Comparison of ENCODE assay signal across 11 cellular contexts in the genomic region with DNA sequence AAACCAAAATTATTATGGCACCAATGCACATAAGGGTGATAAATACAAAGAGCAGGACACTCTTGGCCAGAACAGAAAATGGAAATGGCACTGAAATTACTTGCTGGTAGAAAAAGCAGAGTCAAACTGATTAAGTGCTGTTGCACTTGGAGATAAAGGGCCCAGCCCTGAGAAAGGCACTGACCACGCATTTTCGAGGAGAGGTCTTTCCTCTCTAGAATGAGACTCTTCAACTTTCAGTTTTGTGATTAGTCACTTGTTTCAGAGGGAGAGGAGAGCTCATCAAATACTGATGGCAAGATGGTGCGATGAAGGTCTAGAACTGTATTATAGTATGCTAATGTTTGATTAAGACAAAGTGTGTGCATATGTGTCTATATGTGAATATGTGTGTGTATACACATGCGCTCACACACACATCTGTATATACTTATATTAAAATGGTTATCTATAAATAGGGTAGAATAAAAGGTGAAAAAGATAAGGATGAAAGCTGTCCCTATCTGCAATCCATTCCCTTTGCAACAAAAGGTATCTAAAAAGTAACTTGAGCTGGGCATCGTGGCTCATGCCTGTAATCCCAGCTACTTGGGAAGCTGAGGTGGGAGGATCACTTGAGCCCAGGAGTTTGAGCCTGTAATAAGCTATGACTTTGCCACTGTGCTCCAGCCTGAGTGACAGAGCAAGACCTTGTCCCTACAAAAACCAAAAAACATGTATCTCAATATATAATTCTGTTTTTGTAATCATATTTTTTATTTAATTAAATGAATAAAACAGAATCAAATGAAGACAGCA. TPM values are rescaled to one million over a fixed set of nuclear protein-coding genes. Genes with fewer than 3 reads are reported as not detected.
A peak's percentile ranks its signal among the peaks of the same experiment; 100 is the strongest.
DNase-seq lines count a peak whose midpoint lies in the region; ATAC-seq, FAIRE-seq and TF ChIP-seq lines count a peak whose summit lies in the region.
"Had no signal": no experiment of that assay in that cellular context is flagged by ENCODE, and none has a peak within 500 bp of the region (broad histone marks: within the 10 kb centered on the region; RNA-seq: fewer than 3 reads in every experiment).

No MANE protein-coding gene starts in this region.

- H4K20me1 ChIP-seq in GM12878 (ENCODE audit: control insufficient read depth, insufficient read depth): no peaks in the 10 kb centered on the region

- BruUV-seq in GM12878 (replicated peaks; lab: Mats Ljungman, UMichigan): no TSS peak

- H3K4me1 Mint-ChIP-seq in activated CD4-positive, alpha-beta T cell treated with anti-CD3 and anti-CD28 coated beads, Interleukin-2, amount 10 ng/mL, durations not matched to agents 7 days and 5 days: peaks cover 4% of the 10 kb centered on the region
- H3K4me1 Mint-ChIP-seq in osteocyte (ENCODE audit: unreplicated experiment): peaks cover 17% of the 10 kb centered on the region
- H3K4me1 Mint-ChIP-seq in CD4-positive, alpha-beta T cell (ENCODE audit: low read depth): no peaks in the 10 kb centered on the region
- H3K4me1 Mint-ChIP-seq: activated B cell treated with CpG ODN at 0.5 μM for 24 hours had no signal

- ATAC-seq in GM21576 (IDR thresholded peaks at IDR 0.05; ENCODE audit: unreplicated experiment): peak; percentile 94
- ATAC-seq in HG03103 (IDR thresholded peaks at IDR 0.05; ENCODE audit: low read depth, unreplicated experiment): peak; percentile 79
- peak; percentile 97 for ATAC-seq in GM12878
- ATAC-seq in CD4-positive, alpha-beta T cell (ENCODE audit: poor library complexity): no peak

- H2AFZ ChIP-seq in GM12878 (ENCODE audit: control insufficient read depth, low read depth, low read length): no peak overlapping the region

- DNase-seq in activated CD4-positive, alpha-beta T cell treated with anti-CD3 and anti-CD28 coated beads, Interleukin-2, amount 10 ng/mL, durations not matched to agents 7 days and 5 days: no peak
- DNase-seq in activated CD4-positive, alpha-beta T cell treated with anti-CD3 and anti-CD28 coated beads for 4 hours: no peak
- DNase-seq in GM12878 (ENCODE audit: low read depth, low spot score) (peak; percentile 25), osteocyte (ENCODE audit: extremely low spot score, unreplicated experiment) (no peak), NCI-H524 treated with DMSO at 0.1 percent for 48 hours (lab: John Stamatoyannopoulos, UW) (no peak)
- no peak for DNase-seq in CD4-positive, alpha-beta T cell
- DNase-seq: activated B cell treated with CpG ODN at 0.5 μM for 24 hours, adrenal gland, NCI-H187 treated with DMSO at 0.1 percent for 48 hours had no signal

- H3K4me1 ChIP-seq in GM12878 (ENCODE audit: control insufficient read depth, insufficient read depth, low read length): peaks cover 8% of the 10 kb centered on the region
- H3K4me1 ChIP-seq: adrenal gland had no signal

- peak overlapping the region; percentile 44; the same call in 1 of the 2 replicates for H3K4me2 ChIP-seq in GM12878 (ENCODE audit: control insufficient read depth, insufficient read depth)

- H3K27me3 Mint-ChIP-seq in activated CD4-positive, alpha-beta T cell treated with anti-CD3 and anti-CD28 coated beads, Interleukin-2, amount 10 ng/mL, durations not matched to agents 7 days and 5 days: peaks cover 8% of the 10 kb centered on the region
- H3K27me3 Mint-ChIP-seq in osteocyte (ENCODE audit: unreplicated experiment): peaks cover 7% of the 10 kb centered on the region
- peaks cover 16% of the 10 kb centered on the region for H3K27me3 Mint-ChIP-seq in CD4-positive, alpha-beta T cell

- no peak for TF ChIP-seq CTCF in GM12878 (IDR thresholded peaks at IDR 0.05 in 2 of 3, conservative IDR thresholded peaks at IDR 0.05 in 1 of 3; ENCODE audit: control insufficient read depth in 2 of 3, extremely low read depth in 1 of 3, insufficient read depth in 1 of 3, low read depth in 3 of 3, low read length in 3 of 3)
- TF ChIP-seq CTCF in osteocyte (IDR thresholded peaks at IDR 0.05): no peak
- no peak for TF ChIP-seq CTCF in CD4-positive, alpha-beta T cell (IDR thresholded peaks at IDR 0.05)

- in situ Hi-C loops in GM12878 (cut with MboI): no loop called here

- H3K27ac ChIP-seq in GM12878 (ENCODE audit: control insufficient read depth, insufficient read depth): no peak overlapping the region
- H3K27ac ChIP-seq in CD4-positive, alpha-beta T cell (ENCODE audit: low read depth, low read length): no peak overlapping the region
- H3K27ac ChIP-seq: adrenal gland had no signal

- no peak overlapping the region for H3K4me3 Mint-ChIP-seq in activated CD4-positive, alpha-beta T cell treated with anti-CD3 and anti-CD28 coated beads, Interleukin-2, amount 10 ng/mL, durations not matched to agents 7 days and 5 days
- H3K4me3 Mint-ChIP-seq in osteocyte (ENCODE audit: unreplicated experiment): no peak overlapping the region
- no peak overlapping the region for H3K4me3 Mint-ChIP-seq in CD4-positive, alpha-beta T cell
- H3K4me3 Mint-ChIP-seq: activated B cell treated with CpG ODN at 0.5 μM for 24 hours had no signal

- H3K36me3 ChIP-seq in GM12878 (ENCODE audit: control insufficient read depth in 2 of 2, insufficient read depth in 2 of 2, low read length in 1 of 2): no peaks in the 10 kb centered on the region
- H3K36me3 ChIP-seq: adrenal gland had no signal

- TF ChIP-seq EP300 in GM12878 (IDR thresholded peaks at IDR 0.05; ENCODE audit: borderline replicate concordance in 1 of 2, control insufficient read depth in 1 of 2, low read depth in 2 of 2, low read length in 2 of 2): no peak

- RAD21 ChIA-PET in GM12878 (lab: Charles Lee; ENCODE audit: unreplicated experiment): interaction anchor here (1.0 kb wide), 1 partner anchor 268 kb away, joined by 3 read pairs; no protein-coding TSS in a partner anchor

- no peak for TF ChIP-seq RAD21 in GM12878 (IDR thresholded peaks at IDR 0.05; ENCODE audit: insufficient read depth, low read depth, low read length)

- CTCF ChIA-PET in activated CD4-positive, alpha-beta T cell treated with anti-CD3 and anti-CD28 coated beads, Interleukin-2, amount 10 ng/mL, durations not matched to agents 7 days and 5 days (lab: Charles Lee): no interaction called here
- CTCF ChIA-PET in GM12878 (lab: Yijun Ruan, JAX): no interaction called here
- CTCF ChIA-PET in CD4-positive, alpha-beta T cell (lab: Charles Lee): no interaction called here

- 31% methylated on average over 5 of the region's 5 CpGs for WGBS in GM12878 (ENCODE audit: insufficient coverage, insufficient replicate concordance, low lambda C conversion rate, missing lambda C conversion rate)

- H3K9me3 Mint-ChIP-seq in activated CD4-positive, alpha-beta T cell treated with anti-CD3 and anti-CD28 coated beads, Interleukin-2, amount 10 ng/mL, durations not matched to agents 7 days and 5 days: no peaks in the 10 kb centered on the region
- H3K9me3 Mint-ChIP-seq in osteocyte (ENCODE audit: unreplicated experiment): peaks cover 10% of the 10 kb centered on the region
- peaks cover 9% of the 10 kb centered on the region for H3K9me3 Mint-ChIP-seq in CD4-positive, alpha-beta T cell

- FAIRE-seq in GM12878 (lab: Jason Lieb, UNC): peak; percentile 47

- no peaks in the 10 kb centered on the region for H3K9me3 ChIP-seq in GM12878 (replicated peaks; ENCODE audit: control insufficient read depth, insufficient read depth, low read length)
- H3K9me3 ChIP-seq in CD4-positive, alpha-beta T cell (ENCODE audit: control insufficient read depth, low read length): no peaks in the 10 kb centered on the region
- H3K9me3 ChIP-seq: adrenal gland had no signal

- no peaks in the 10 kb centered on the region for H3K36me3 Mint-ChIP-seq in activated CD4-positive, alpha-beta T cell treated with anti-CD3 and anti-CD28 coated beads, Interleukin-2, amount 10 ng/mL, durations not matched to agents 7 days and 5 days (ENCODE audit: low read depth)
- peaks cover 2% of the 10 kb centered on the region for H3K36me3 Mint-ChIP-seq in osteocyte (ENCODE audit: unreplicated experiment)
- H3K36me3 Mint-ChIP-seq in CD4-positive, alpha-beta T cell (ENCODE audit: low read depth): no peaks in the 10 kb centered on the region

- no peak for TF ChIP-seq POLR2A in GM12878 (IDR thresholded peaks at IDR 0.05; ENCODE audit: low read depth, low read length)

- no peak overlapping the region for H3K9ac ChIP-seq in GM12878 (ENCODE audit: control insufficient read depth, insufficient read depth, low read length)

- POLR2A ChIA-PET in activated CD4-positive, alpha-beta T cell treated with anti-CD3 and anti-CD28 coated beads, Interleukin-2, amount 10 ng/mL, durations not matched to agents 7 days and 5 days (lab: Charles Lee): no interaction called here
- POLR2A ChIA-PET in GM12878 (lab: Charles Lee): interaction anchor here (0.6 kb wide), 1 partner anchor 24 kb away, joined by 4 read pairs; no protein-coding TSS in a partner anchor
- POLR2A ChIA-PET in CD4-positive, alpha-beta T cell (lab: Charles Lee): no interaction called here

- peak overlapping the region; percentile 54 for H3K27ac Mint-ChIP-seq in activated CD4-positive, alpha-beta T cell treated with anti-CD3 and anti-CD28 coated beads, Interleukin-2, amount 10 ng/mL, durations not matched to agents 7 days and 5 days
- no peak overlapping the region for H3K27ac Mint-ChIP-seq in osteocyte (ENCODE audit: unreplicated experiment)
- H3K27ac Mint-ChIP-seq in CD4-positive, alpha-beta T cell: no peak overlapping the region
- H3K27ac Mint-ChIP-seq: activated B cell treated with CpG ODN at 0.5 μM for 24 hours had no signal

- SMC1A ChIA-PET in GM12878 (lab: Charles Lee; ENCODE audit: uncharacterized antibody, unreplicated experiment): interaction anchor here (0.6 to 3.3 kb wide), 7 partner anchors 9 to 322 kb away, joined by 3 to 9 read pairs (median 3); no protein-coding TSS in a partner anchor

- H3K4me3 ChIP-seq in GM12878: no peak overlapping the region
- H3K4me3 ChIP-seq: adrenal gland had no signal

- H3K79me2 ChIP-seq in GM12878 (ENCODE audit: control insufficient read depth, insufficient read depth, low read length): no peaks in the 10 kb centered on the region

- intact Hi-C loops in GM12878 (cut with micrococcal nuclease; ENCODE audit: unreplicated experiment): no loop called here
- intact Hi-C loops in CD4-positive, alpha-beta T cell (cut with DNase I, micrococcal nuclease): no loop called here

- no peaks in the 10 kb centered on the region; a peak in 1 of 4 replicates for H3K27me3 ChIP-seq in GM12878 (replicated peaks in 1 of 2; ENCODE audit: control insufficient read depth in 2 of 2, insufficient read depth in 2 of 2, low read length in 1 of 2)
- H3K27me3 ChIP-seq in CD4-positive, alpha-beta T cell (ENCODE audit: control insufficient read depth, insufficient read depth, low read length): no peaks in the 10 kb centered on the region
- H3K27me3 ChIP-seq: adrenal gland had no signal

RNA-seq across cellular contexts. Expression of gene ZDBF2, which starts 48.8 kb away (rescaled TPM):
- 10 to 100 TPM in 1 of 2 experiments, 1 to 10 TPM in 1; 9.7 to 12.4 TPM for total RNA-seq in activated CD4-positive, alpha-beta T cell treated with anti-CD3 and anti-CD28 coated beads, Interleukin-2, amount 10 ng/mL, durations not matched to agents 7 days and 5 days
- 215 and 218 TPM in 2 replicates for total RNA-seq in GM12878 (2013; cell fraction: nucleolus; rRNA removed)
- total RNA-seq in GM12878 (2014; rRNA removed) (4.6 and 6.5 TPM in 2 replicates), GM12878 (2014; rRNA removed; fragmentation: Illumina TruSeq; extraction: Trizol) (7.7 and 7.8 TPM in 2 replicates), GM12878 (2021) (5.9 and 7.3 TPM in 2 replicates), osteocyte (24.5 and 28.8 TPM in 2 replicates)
- 5.3 TPM for polyA plus RNA-seq in GM12878 (2011; ENCODE audit: low read depth)
- polyA plus RNA-seq in GM12878 (2011; rRNA removed) (21.1 and 35.2 TPM in 2 replicates), GM12878 (2014; fragmentation: Illumina TruSeq; extraction: Trizol) (5.2 and 5.8 TPM in 2 replicates), GM12878 (2014; fragmentation: Nextera tagmentation; extraction: Ambion mirVana) (under 1 TPM; 0.60 to 0.68 TPM), GM12878 (2014; rRNA removed) (2.2 and 3.0 TPM in 2 replicates), GM12878 (2016; fragmentation: Nextera tagmentation; extraction: Ambion mirVana) (1 to 10 TPM; 2.5 to 3.9 TPM)
- polyA plus RNA-seq in GM12878 (2011; cell fraction: cytosol; rRNA removed): 3.2 and 4.1 TPM in 2 replicates
- polyA plus RNA-seq in GM12878 (2011; cell fraction: nucleus; rRNA removed): 47.5 and 48.8 TPM in 2 replicates
- polyA plus RNA-seq in GM12878 (2012): 6.4 and 10.5 TPM in 2 replicates
- 25.4 and 58.5 TPM in 2 replicates for polyA minus RNA-seq in GM12878 (2011; rRNA and poly(A)+ RNA removed)
- polyA minus RNA-seq in GM12878 (2011; cell fraction: cytosol; rRNA and poly(A)+ RNA removed): 7.9 and 9.4 TPM in 2 replicates
- 31.4 and 32.5 TPM in 2 replicates for polyA minus RNA-seq in GM12878 (2011; cell fraction: nucleus; rRNA and poly(A)+ RNA removed)
- total RNA-seq in CD4-positive, alpha-beta T cell: 10 to 100 TPM; 28.7 to 29.7 TPM
